17 cellular contexts compared by ENCODE assay signal in genomic region chr2:159098374-159098773, GRCh38.
A peak's percentile ranks its signal among the peaks of the same experiment; 100 is the strongest.
DNase-seq lines count a peak whose midpoint lies in the region; ATAC-seq, FAIRE-seq and TF ChIP-seq lines count a peak whose summit lies in the region.
"Had no signal": no experiment of that assay in that cellular context is flagged by ENCODE, and none has a peak within 500 bp of the region (broad histone marks: within the 10 kb centered on the region; RNA-seq: fewer than 3 reads in every experiment).

No MANE protein-coding gene starts in this region.

- peak overlapping the region; percentile 37 for H3K27ac Mint-ChIP-seq in HFFc6
- no peak overlapping the region for H3K27ac Mint-ChIP-seq in endodermal cell

- H3K27me3 ChIP-seq in RWPE2 (ENCODE audit: insufficient read depth, poor library complexity, severe bottlenecking) (no peaks in the 10 kb centered on the region), gastrocnemius medialis (no peaks in the 10 kb centered on the region), endodermal cell (ENCODE audit: control insufficient read depth, insufficient read depth, low read length, poor library complexity, severe bottlenecking) (no peaks in the 10 kb centered on the region)

- H3K27ac ChIP-seq in RWPE2 (ENCODE audit: poor library complexity, severe bottlenecking) (peak overlapping the region; percentile 81), epithelial cell of prostate (peak overlapping the region; percentile 92), gastrocnemius medialis (peak overlapping the region in 3 of 4 donors; percentile 4 to 16 (median 5)), endodermal cell (ENCODE audit: low read depth, low read length) (no peak overlapping the region), kidney (ENCODE audit: low read depth in 2 of 2, low read length in 2 of 2) (peak overlapping the region in 1 of 2 donors; percentile 29)

- DNase-seq in HFFc6 (no peak), RWPE2 (ENCODE audit: low spot score) (no peak), epithelial cell of prostate (ENCODE audit: low read depth, low spot score) (no peak), gastrocnemius medialis (no peak), GM20000 (ENCODE audit: low spot score) (no peak), endodermal cell (no peak), kidney (no peak)
- DNase-seq: activated CD4-positive, alpha-beta T cell treated with anti-CD3 and anti-CD28 coated beads for 4 hours; aorta; C1 segment of cervical spinal cord; Karpas-422; NCI-H187 treated with DMSO at 0.1 percent for 48 hours; stimulated activated CD4-positive, alpha-beta T cell treated with anti-CD3 and anti-CD28 coated beads, Interleukin-4, amount 100 ng/mL, for 1 hour had no signal

- ATAC-seq in RWPE2 (ENCODE audit: low read depth) (peak; percentile 57), gastrocnemius medialis (no peak), HG02870 (IDR thresholded peaks at IDR 0.05; ENCODE audit: unreplicated experiment) (no peak)

- H3K4me3 Mint-ChIP-seq in HFFc6 (peak overlapping the region; percentile 35; the same call in 1 of the 2 replicates), endodermal cell (no peak overlapping the region)

- TF ChIP-seq CTCF in HFFc6 (IDR thresholded peaks at IDR 0.05) (no peak), RWPE2 (IDR thresholded peaks at IDR 0.05; ENCODE audit: poor library complexity, severe bottlenecking) (no peak), gastrocnemius medialis (IDR thresholded peaks at IDR 0.05 in 4 of 5, conservative IDR thresholded peaks at IDR 0.05 in 1 of 5) (no peak), GM20000 (IDR thresholded peaks at IDR 0.05; ENCODE audit: extremely low read depth, missing control alignments) (no peak), endodermal cell (conservative IDR thresholded peaks at IDR 0.05) (no peak), kidney (IDR thresholded peaks at IDR 0.05; ENCODE audit: borderline replicate concordance, extremely low read depth, insufficient read depth) (no peak)

- H3K9ac ChIP-seq in endodermal cell (ENCODE audit: extremely low read depth, low read length, poor library complexity, severe bottlenecking) (no peak overlapping the region), kidney (ENCODE audit: low read length in 2 of 2) (no peak overlapping the region)

- intact Hi-C loops in gastrocnemius medialis (cut with DNase I; ENCODE audit: low total_unique reads): no loop called here
- intact Hi-C loops in kidney (cut with DNase I): no loop called here

- TF ChIP-seq POLR2A in gastrocnemius medialis (IDR thresholded peaks at IDR 0.05): no peak

- H3K9me3 Mint-ChIP-seq in HFFc6 (peaks cover 17% of the 10 kb centered on the region), endodermal cell (peaks cover 16% of the 10 kb centered on the region)

- FAIRE-seq in kidney (lab: Jason Lieb, UNC): no peak
- FAIRE-seq: frontal cortex, G401.6, GM19239 had no signal

- H3K4me1 ChIP-seq in RWPE2 (ENCODE audit: insufficient read depth, poor library complexity, severe bottlenecking): peaks cover 27% of the 10 kb centered on the region
- H3K4me1 ChIP-seq in gastrocnemius medialis: peaks cover 7 to 18% of the 10 kb centered on the region in 2 donors
- peaks cover 3% of the 10 kb centered on the region for H3K4me1 ChIP-seq in endodermal cell (ENCODE audit: control insufficient read depth, insufficient read depth, low read length)
- H3K4me1 ChIP-seq in kidney (ENCODE audit: control insufficient read depth in 1 of 2, insufficient read depth in 1 of 2, low read depth in 1 of 2, low read length in 2 of 2): peaks cover 15 to 19% of the 10 kb centered on the region in 2 donors

- H3K4me1 Mint-ChIP-seq in HFFc6 (ENCODE audit: low read depth) (peaks cover 64% of the 10 kb centered on the region), endodermal cell (peaks cover 4% of the 10 kb centered on the region)

- 93 to 100% methylated on average over 2 of the region's 3 CpGs for WGBS in endodermal cell (ENCODE audit: insufficient coverage in 1 of 2, insufficient read length in 1 of 2), 2 experiments

- in situ Hi-C loops in gastrocnemius medialis (cut with MboI; ENCODE audit: low sequenced_read_pairs in 4 of 4): no loop called here

- H3K36me3 ChIP-seq in RWPE2 (ENCODE audit: low read depth) (peaks cover 16% of the 10 kb centered on the region), gastrocnemius medialis (no peaks in the 10 kb centered on the region), endodermal cell (ENCODE audit: control insufficient read depth, insufficient read depth, low read length) (peaks cover 50% of the 10 kb centered on the region), kidney (ENCODE audit: control insufficient read depth in 1 of 2, insufficient read depth in 2 of 2, low read length in 2 of 2) (peaks cover 0 to 4% of the 10 kb centered on the region in 2 donors)

- H3K9me3 ChIP-seq in RWPE2 (ENCODE audit: severe bottlenecking): no peaks in the 10 kb centered on the region
- no peaks in the 10 kb centered on the region for H3K9me3 ChIP-seq in gastrocnemius medialis
- H3K9me3 ChIP-seq in endodermal cell (ENCODE audit: control insufficient read depth, low read length): peaks cover 29% of the 10 kb centered on the region
- peaks cover 0 to 4% of the 10 kb centered on the region in 2 donors for H3K9me3 ChIP-seq in kidney (ENCODE audit: control insufficient read depth in 1 of 2, low read length in 2 of 2)

- H3K4me3 ChIP-seq in RWPE2 (ENCODE audit: severe bottlenecking) (no peak overlapping the region), gastrocnemius medialis (no peak overlapping the region), endodermal cell (ENCODE audit: low read length) (no peak overlapping the region), kidney (ENCODE audit: low read length in 2 of 2) (no peak overlapping the region)

- peaks cover 2% of the 10 kb centered on the region; the same call in 1 of the 2 replicates for H3K27me3 Mint-ChIP-seq in HFFc6 (ENCODE audit: insufficient read depth)
- no peaks in the 10 kb centered on the region for H3K27me3 Mint-ChIP-seq in endodermal cell (ENCODE audit: insufficient read depth)

- H3K36me3 Mint-ChIP-seq in HFFc6 (ENCODE audit: low read depth): peaks cover 16% of the 10 kb centered on the region
- peaks cover 9% of the 10 kb centered on the region for H3K36me3 Mint-ChIP-seq in endodermal cell (ENCODE audit: low read depth)
